In genomic region chr16:10992112-10992511, GRCh38 we compare ENCODE assay signal across 13 cellular contexts.
DNase-seq lines count a peak whose midpoint lies in the region; ATAC-seq, FAIRE-seq and TF ChIP-seq lines count a peak whose summit lies in the region.
"Had no signal": no experiment of that assay in that cellular context is flagged by ENCODE, and none has a peak within 500 bp of the region (broad histone marks: within the 10 kb centered on the region; RNA-seq: fewer than 3 reads in every experiment).

No MANE protein-coding gene starts in this region.

- in situ Hi-C loops in astrocyte of the cerebellum (cut with HindIII; ENCODE audit: low sequenced_read_pairs), result no loop called here

- H3K4me3 ChIP-seq in AG04449 (ENCODE audit: low read depth, low read length), result no peak overlapping the region
- no peak overlapping the region for H3K4me3 ChIP-seq in HEK293 (ENCODE audit: low read depth, low read length)
- H3K4me3 ChIP-seq in astrocyte of the cerebellum (ENCODE audit: low read depth, low read length), result no peak overlapping the region

- H3K4me1 ChIP-seq in HEK293 (ENCODE audit: control insufficient read depth, insufficient read depth, low read length), result 0 out of 2 replicates have a peak, but pooled peaks cover 2% of the 10 kb centered on the region

- no peaks in the 10 kb centered on the region for H3K9me3 ChIP-seq in HEK293 (ENCODE audit: control insufficient read depth, insufficient read depth, low read depth, low read length)

- FAIRE-seq in D721Med (lab: Jason Lieb, UNC), result no peak

- POLR2A ChIA-PET in AG04449 (lab: Yijun Ruan, JAX), result interaction anchor here (1.0 to 1.1 kb wide), 2 partner anchors 15 to 264 kb away, joined by 3 to 9 read pairs; partner anchors contain the start of gene SOCS1
- POLR2A ChIA-PET in HEK293 (lab: Yijun Ruan, JAX), result interaction anchor here (1.0 kb wide), 1 partner anchor 130 kb away, joined by 5 read pairs; no protein-coding TSS in a partner anchor
- POLR2A ChIA-PET in GM10248 (lab: Yijun Ruan, JAX), result no interaction called here

- CTCF ChIA-PET in AG04449 (lab: Yijun Ruan, JAX) (interaction anchor here (1.0 to 1.6 kb wide), 3 partner anchors 15 to 28 kb away, joined by 3 to 6 read pairs (median 3); no protein-coding TSS in a partner anchor), HEK293 (lab: Yijun Ruan, JAX) (interaction anchor here (0.6 to 1.0 kb wide), 3 partner anchors 8 to 902 kb away, joined by 3 to 5 read pairs (median 3); no protein-coding TSS in a partner anchor), GM10248 (lab: Yijun Ruan, JAX) (interaction anchor here (2.0 kb wide), 1 partner anchor 28 kb away, joined by 7 read pairs; no protein-coding TSS in a partner anchor)

- ATAC-seq in HG02623 (IDR thresholded peaks at IDR 0.05; ENCODE audit: unreplicated experiment), result no peak

- H3K27ac ChIP-seq in HEK293 (ENCODE audit: extremely low read depth, low read depth, low read length), result no peak overlapping the region

- TF ChIP-seq CTCF in AG04449 (IDR thresholded peaks at IDR 0.05; ENCODE audit: insufficient read depth, low read length, missing control alignments) (no peak), HEK293 (tag by site-specific recombination; IDR thresholded peaks at IDR 0.05) (no peak), astrocyte of the cerebellum (IDR thresholded peaks at IDR 0.05; ENCODE audit: low read depth, low read length, missing control alignments) (no peak), GM10248 (IDR thresholded peaks at IDR 0.05; ENCODE audit: control extremely low read depth, extremely low read depth, low read depth, missing control alignments) (no peak), D721Med (IDR thresholded peaks at IDR 0.05; ENCODE audit: insufficient read depth, missing control alignments) (no peak)

- DNase-seq in AG04449 (ENCODE audit: low read depth, low spot score) (peak; percentile 59), astrocyte of the cerebellum (ENCODE audit: low read depth) (peak; percentile 53), iris pigment epithelial cell (ENCODE audit: low read depth) (peak; percentile 95), NCI-H510A (lab: John Stamatoyannopoulos, UW) (no peak), GM10248 (ENCODE audit: extremely low spot score) (no peak), D721Med (ENCODE audit: insufficient read length, low spot score) (no peak)
- DNase-seq: activated CD4-positive, alpha-beta T cell treated with anti-CD3 and anti-CD28 coated beads for 1 hour; head of caudate nucleus; NCI-H2081 treated with DMSO at 0.1 percent for 48 hours; retina; RPMI8226 had no signal

- peaks cover 0 to 31% of the 10 kb centered on the region in 2 experiments; a peak in 2 of 3 replicates for H3K36me3 ChIP-seq in HEK293 (ENCODE audit: control insufficient read depth in 2 of 2, insufficient read depth in 1 of 2, low read length in 2 of 2)

TF ChIP-seq in HEK293, 187 proteins besides CTCF, POLR2A, EP300 and RAD21:
- TF ChIP-seq SCRT2 (tag by site-specific recombination; IDR thresholded peaks at IDR 0.05) (peak; percentile 87), ZNF366 (tag by site-specific recombination; conservative IDR thresholded peaks at IDR 0.05) (peak; percentile 50), ZNF629 (tag by site-specific recombination; IDR thresholded peaks at IDR 0.05) (peak; percentile 96), ZNF513 (tag by site-specific recombination; IDR thresholded peaks at IDR 0.05) (no peak), ZEB2 (tag by site-specific recombination; IDR thresholded peaks at IDR 0.05) (peak; percentile 68), ZNF169 (tag by site-specific recombination; IDR thresholded peaks at IDR 0.05) (no peak), KLF17 (tag by site-specific recombination; IDR thresholded peaks at IDR 0.05) (peak; percentile 23; the same call in 1 of the 2 replicates), ZNF555 (tag by site-specific recombination; conservative IDR thresholded peaks at IDR 0.05) (no peak), ZNF792 (tag by site-specific recombination; IDR thresholded peaks at IDR 0.05) (no peak), ZIC2 (tag by site-specific recombination; IDR thresholded peaks at IDR 0.05) (peak; percentile 5; the same call in 1 of the 2 replicates), ZNF692 (tag by site-specific recombination; IDR thresholded peaks at IDR 0.05) (0 out of 2 replicates have a peak, but pooled peaks have one; percentile 13), ZNF335 (tag by site-specific recombination; conservative IDR thresholded peaks at IDR 0.05) (0 out of 2 replicates have a peak, but pooled peaks have one; percentile 2), ZNF639 (tag by site-specific recombination; IDR thresholded peaks at IDR 0.05) (0 out of 2 replicates have a peak, but pooled peaks have one; percentile 37), ATF2 (tag by site-specific recombination; IDR thresholded peaks at IDR 0.05; ENCODE audit: low read depth) (peak; percentile 86), ZBTB21 (tag by site-specific recombination; IDR thresholded peaks at IDR 0.05) (0 out of 2 replicates have a peak, but pooled peaks have one; percentile 52)

Comparison
In these comparisons a context has a peak if more than half of its experiments do, and no peak if none do; other contexts are left out.
1. DNase-seq: peak in AG04449 (single experiment), astrocyte of the cerebellum (single experiment) and iris pigment epithelial cell (single experiment); none in NCI-H510A (single experiment), GM10248 (single experiment) and D721Med (single experiment).